Comparison of ENCODE assay signal across 14 cellular contexts in genomic region chr10:124449170-124450009, GRCh38. TPM values are rescaled to one million over a fixed set of nuclear protein-coding genes. Genes with fewer than 3 reads are reported as not detected.
A peak's percentile ranks its signal among the peaks of the same experiment; 100 is the strongest.
DNase-seq lines count a peak whose midpoint lies in the region; ATAC-seq and TF ChIP-seq lines count a peak whose summit lies in the region.
"Had no signal": no experiment of that assay in that cellular context is flagged by ENCODE, and none has a peak within 500 bp of the region (broad histone marks: within the 10 kb centered on the region; RNA-seq: fewer than 3 reads in every experiment).

No MANE protein-coding gene starts in this region.

- in situ Hi-C loops in KBM-7 (cut with MboI; ENCODE audit: low pct_unique_long_range_greater_than_20kb, low sequenced_read_pairs): no loop called here

- 1 to 2% methylated on average over 42 of the region's 58 CpGs for WGBS in tibial nerve, 2 donors

- no peaks in the 10 kb centered on the region for H3K36me3 Mint-ChIP-seq in activated CD4-positive, alpha-beta memory T cell treated with anti-CD3 and anti-CD28 coated beads for 36 hours
- no peaks in the 10 kb centered on the region for H3K36me3 Mint-ChIP-seq in activated CD4-positive, alpha-beta memory T cell treated with anti-CD3 and anti-CD28 coated beads, Interleukin-2, amount 10 ng/mL, durations not matched to agents 7 days and 5 days (ENCODE audit: low read depth)
- no peaks in the 10 kb centered on the region for H3K36me3 Mint-ChIP-seq in WTC11
- H3K36me3 Mint-ChIP-seq in stimulated activated effector memory CD8-positive, alpha-beta T cell treated with anti-CD3 and anti-CD28 coated beads, Interleukin-12 subunit alpha, Interleukin-12 subunit beta, amount 100 ng/mL, for 72 hours: no peaks in the 10 kb centered on the region

- ATAC-seq in WTC11: peak; percentile 4
- peak; percentile 39 for ATAC-seq in stimulated activated effector memory CD8-positive, alpha-beta T cell treated with anti-CD3 and anti-CD28 coated beads, Interleukin-12 subunit alpha, Interleukin-12 subunit beta, amount 100 ng/mL, for 72 hours

- CTCF ChIA-PET in activated CD4-positive, alpha-beta memory T cell treated with anti-CD3 and anti-CD28 coated beads for 36 hours (lab: Charles Lee): interaction anchor here (1.5 to 1.6 kb wide), 2 partner anchors 9 to 11 kb away, joined by 4 read pairs; no protein-coding TSS in a partner anchor
- CTCF ChIA-PET in activated CD4-positive, alpha-beta memory T cell treated with anti-CD3 and anti-CD28 coated beads, Interleukin-2, amount 10 ng/mL, durations not matched to agents 7 days and 5 days (lab: Charles Lee): no interaction called here
- CTCF ChIA-PET in WTC11 (lab: Charles Lee): interaction anchor here (0.6 to 4.5 kb wide), 14 partner anchors 9 to 438 kb away, joined by 3 to 32 read pairs (median 3); partner anchors contain the start of genes LHPP and OAT

- POLR2A ChIA-PET in activated CD4-positive, alpha-beta memory T cell treated with anti-CD3 and anti-CD28 coated beads for 36 hours (lab: Charles Lee): no interaction called here
- POLR2A ChIA-PET in activated CD4-positive, alpha-beta memory T cell treated with anti-CD3 and anti-CD28 coated beads, Interleukin-2, amount 10 ng/mL, durations not matched to agents 7 days and 5 days (lab: Charles Lee): interaction anchor here (1.1 kb wide), 1 partner anchor 10 kb away, joined by 4 read pairs; no protein-coding TSS in a partner anchor
- POLR2A ChIA-PET in WTC11 (lab: Charles Lee): interaction anchor here (1.0 to 1.3 kb wide), 3 partner anchors 12 to 31 kb away, joined by 3 to 4 read pairs (median 4); partner anchors contain the start of genes LHPP and OAT

- peak overlapping the region; percentile 20 for H3K4me3 Mint-ChIP-seq in activated CD4-positive, alpha-beta memory T cell treated with anti-CD3 and anti-CD28 coated beads for 36 hours
- no peak overlapping the region for H3K4me3 Mint-ChIP-seq in activated CD4-positive, alpha-beta memory T cell treated with anti-CD3 and anti-CD28 coated beads, Interleukin-2, amount 10 ng/mL, durations not matched to agents 7 days and 5 days
- peak overlapping the region; percentile 73 for H3K4me3 Mint-ChIP-seq in WTC11
- H3K4me3 Mint-ChIP-seq in stimulated activated effector memory CD8-positive, alpha-beta T cell treated with anti-CD3 and anti-CD28 coated beads, Interleukin-12 subunit alpha, Interleukin-12 subunit beta, amount 100 ng/mL, for 72 hours: peak overlapping the region; percentile 41

- DNase-seq in activated CD4-positive, alpha-beta memory T cell treated with anti-CD3 and anti-CD28 coated beads for 36 hours: no peak
- no peak for DNase-seq in activated CD4-positive, alpha-beta memory T cell treated with anti-CD3 and anti-CD28 coated beads, Interleukin-2, amount 10 ng/mL, durations not matched to agents 7 days and 5 days
- DNase-seq in WTC11 (ENCODE audit: low spot score) (peak; percentile 54), tibial nerve (ENCODE audit: low spot score in 2 of 2) (no peak), C1 segment of cervical spinal cord (lab: John Stamatoyannopoulos, UW) (no peak), KBM-7 (no peak)
- no peak for DNase-seq in stimulated activated effector memory CD8-positive, alpha-beta T cell treated with anti-CD3 and anti-CD28 coated beads, Interleukin-12 subunit alpha, Interleukin-12 subunit beta, amount 100 ng/mL, for 72 hours (ENCODE audit: low spot score in 2 of 2)
- DNase-seq: HCEC 1CT; KG1; stimulated activated CD8-positive, alpha-beta memory T cell treated with anti-CD3 and anti-CD28 coated beads, Interleukin-4, amount 100 ng/mL, for 48 hours had no signal

- peaks cover 24% of the 10 kb centered on the region for H3K4me1 Mint-ChIP-seq in activated CD4-positive, alpha-beta memory T cell treated with anti-CD3 and anti-CD28 coated beads for 36 hours (ENCODE audit: low read depth)
- peaks cover 16% of the 10 kb centered on the region for H3K4me1 Mint-ChIP-seq in activated CD4-positive, alpha-beta memory T cell treated with anti-CD3 and anti-CD28 coated beads, Interleukin-2, amount 10 ng/mL, durations not matched to agents 7 days and 5 days
- peaks cover 52% of the 10 kb centered on the region for H3K4me1 Mint-ChIP-seq in WTC11
- H3K4me1 Mint-ChIP-seq in stimulated activated effector memory CD8-positive, alpha-beta T cell treated with anti-CD3 and anti-CD28 coated beads, Interleukin-12 subunit alpha, Interleukin-12 subunit beta, amount 100 ng/mL, for 72 hours: peaks cover 11% of the 10 kb centered on the region

- H3K4me1 ChIP-seq in tibial nerve: peaks cover 0 to 35% (median 20%) of the 10 kb centered on the region in 4 donors
- H3K4me1 ChIP-seq: SJSA1 had no signal

- intact Hi-C loops in activated CD4-positive, alpha-beta memory T cell treated with anti-CD3 and anti-CD28 coated beads for 36 hours (cut with micrococcal nuclease): loop anchor here (10.0 kb wide), 1 partner anchor 1315 kb away; the partner anchor contains the start of gene HMX3

- no peak overlapping the region for H3K27ac ChIP-seq in tibial nerve
- H3K27ac ChIP-seq: neutrophil, SJSA1 had no signal

- no peak for TF ChIP-seq POLR2A in tibial nerve (IDR thresholded peaks at IDR 0.05)

- H3K27me3 Mint-ChIP-seq in activated CD4-positive, alpha-beta memory T cell treated with anti-CD3 and anti-CD28 coated beads for 36 hours: peaks cover 75% of the 10 kb centered on the region
- peaks cover 80% of the 10 kb centered on the region for H3K27me3 Mint-ChIP-seq in activated CD4-positive, alpha-beta memory T cell treated with anti-CD3 and anti-CD28 coated beads, Interleukin-2, amount 10 ng/mL, durations not matched to agents 7 days and 5 days
- H3K27me3 Mint-ChIP-seq in WTC11 (ENCODE audit: low read depth): peaks cover 58% of the 10 kb centered on the region

- TF ChIP-seq CTCF in WTC11 (IDR thresholded peaks at IDR 0.05): no peak
- TF ChIP-seq CTCF in tibial nerve (IDR thresholded peaks at IDR 0.05): no peak

- no peaks in the 10 kb centered on the region for H3K36me3 ChIP-seq in tibial nerve
- H3K36me3 ChIP-seq: neutrophil, SJSA1 had no signal

- no peak overlapping the region for H3K27ac Mint-ChIP-seq in activated CD4-positive, alpha-beta memory T cell treated with anti-CD3 and anti-CD28 coated beads for 36 hours
- H3K27ac Mint-ChIP-seq in activated CD4-positive, alpha-beta memory T cell treated with anti-CD3 and anti-CD28 coated beads, Interleukin-2, amount 10 ng/mL, durations not matched to agents 7 days and 5 days: no peak overlapping the region
- H3K27ac Mint-ChIP-seq in WTC11: no peak overlapping the region
- H3K27ac Mint-ChIP-seq in stimulated activated effector memory CD8-positive, alpha-beta T cell treated with anti-CD3 and anti-CD28 coated beads, Interleukin-12 subunit alpha, Interleukin-12 subunit beta, amount 100 ng/mL, for 72 hours: no peak overlapping the region
- H3K27ac Mint-ChIP-seq: activated T-helper 2 cell treated with anti-CD3 and anti-CD28 coated beads, Interferon-gamma antibody, Interleukin-2, Interleukin-4, amounts not matched to agents 10 μg/mL and 5 μg/mL and 100 μg/mL, durations not matched to agents 14 hours and 24 hours and 36 hours had no signal

- peaks cover 0 to 97% of the 10 kb centered on the region in 2 donors for H3K27me3 ChIP-seq in tibial nerve

- H3K4me3 ChIP-seq in iPS-18c (ENCODE audit: insufficient read depth, low read depth, low read length): peak overlapping the region; percentile 62
- peak overlapping the region in 1 of 4 donors; percentile 32 for H3K4me3 ChIP-seq in tibial nerve
- H3K4me3 ChIP-seq: SJSA1 had no signal

- TF ChIP-seq EP300 in tibial nerve (IDR thresholded peaks at IDR 0.05): no peak

- H3K9me3 ChIP-seq in iPS-18c (ENCODE audit: control insufficient read depth, insufficient read depth, low read length) (peaks cover 2% of the 10 kb centered on the region), tibial nerve (no peaks in the 10 kb centered on the region)
- H3K9me3 ChIP-seq: neutrophil, SJSA1 had no signal

- H3K9me3 Mint-ChIP-seq in activated CD4-positive, alpha-beta memory T cell treated with anti-CD3 and anti-CD28 coated beads for 36 hours: no peaks in the 10 kb centered on the region
- H3K9me3 Mint-ChIP-seq in activated CD4-positive, alpha-beta memory T cell treated with anti-CD3 and anti-CD28 coated beads, Interleukin-2, amount 10 ng/mL, durations not matched to agents 7 days and 5 days: no peaks in the 10 kb centered on the region
- H3K9me3 Mint-ChIP-seq in WTC11: no peaks in the 10 kb centered on the region
- H3K9me3 Mint-ChIP-seq in stimulated activated effector memory CD8-positive, alpha-beta T cell treated with anti-CD3 and anti-CD28 coated beads, Interleukin-12 subunit alpha, Interleukin-12 subunit beta, amount 100 ng/mL, for 72 hours: no peaks in the 10 kb centered on the region
- H3K9me3 Mint-ChIP-seq: activated T-helper 2 cell treated with anti-CD3 and anti-CD28 coated beads, Interferon-gamma antibody, Interleukin-2, Interleukin-4, amounts not matched to agents 10 μg/mL and 5 μg/mL and 100 μg/mL, durations not matched to agents 14 hours and 24 hours and 36 hours had no signal

TF ChIP-seq in WTC11, 78 proteins besides CTCF, POLR2A, EP300 and RAD21 (continues in another document):
- TF ChIP-seq, protein P1, sequence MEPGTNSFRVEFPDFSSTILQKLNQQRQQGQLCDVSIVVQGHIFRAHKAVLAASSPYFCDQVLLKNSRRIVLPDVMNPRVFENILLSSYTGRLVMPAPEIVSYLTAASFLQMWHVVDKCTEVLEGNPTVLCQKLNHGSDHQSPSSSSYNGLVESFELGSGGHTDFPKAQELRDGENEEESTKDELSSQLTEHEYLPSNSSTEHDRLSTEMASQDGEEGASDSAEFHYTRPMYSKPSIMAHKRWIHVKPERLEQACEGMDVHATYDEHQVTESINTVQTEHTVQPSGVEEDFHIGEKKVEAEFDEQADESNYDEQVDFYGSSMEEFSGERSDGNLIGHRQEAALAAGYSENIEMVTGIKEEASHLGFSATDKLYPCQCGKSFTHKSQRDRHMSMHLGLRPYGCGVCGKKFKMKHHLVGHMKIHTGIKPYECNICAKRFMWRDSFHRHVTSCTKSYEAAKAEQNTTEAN (CRISPR knock-in tag; IDR thresholded peaks at IDR 0.05): 0 out of 2 replicates have a peak, but pooled peaks have one; percentile 58

RNA-seq across cellular contexts. Expression of gene NKX1-2, which starts 0.4 kb away (rescaled TPM):
- total RNA-seq in activated CD4-positive, alpha-beta memory T cell treated with anti-CD3 and anti-CD28 coated beads for 36 hours: not detected
- not detected for total RNA-seq in activated CD4-positive, alpha-beta memory T cell treated with anti-CD3 and anti-CD28 coated beads, Interleukin-2, amount 10 ng/mL, durations not matched to agents 7 days and 5 days
- total RNA-seq in WTC11 (2021) (30.8 to 57.7 TPM (median 31.0 TPM) in 3 replicates), tibial nerve (not detected)
- total RNA-seq: activated T-helper 2 cell treated with anti-CD3 and anti-CD28 coated beads, Interferon-gamma antibody, Interleukin-2, Interleukin-4, amounts not matched to agents 10 μg/mL and 5 μg/mL and 100 μg/mL, durations not matched to agents 14 hours and 24 hours and 36 hours; SJSA1 had no signal

RNA-seq across cellular contexts. Expression of gene LHPP, which starts 12.2 kb away (rescaled TPM):
- total RNA-seq in activated CD4-positive, alpha-beta memory T cell treated with anti-CD3 and anti-CD28 coated beads for 36 hours: 10 to 100 TPM; 10.1 to 12.3 TPM
- total RNA-seq in activated CD4-positive, alpha-beta memory T cell treated with anti-CD3 and anti-CD28 coated beads, Interleukin-2, amount 10 ng/mL, durations not matched to agents 7 days and 5 days: 10 to 100 TPM; 17.6 to 20.7 TPM
- total RNA-seq in WTC11 (2021): 33.2 to 42.4 TPM (median 41.1 TPM) in 3 replicates
- 100 to 1,000 TPM in 2 of 4 donors, 10 to 100 TPM in 2; 25.5 to 211 (median 123) TPM for total RNA-seq in tibial nerve

RNA-seq across cellular contexts. Expression of gene OAT, which starts 30.7 kb away (rescaled TPM):
- total RNA-seq in activated CD4-positive, alpha-beta memory T cell treated with anti-CD3 and anti-CD28 coated beads for 36 hours: 10 to 100 TPM; 34.6 to 38.1 TPM
- 10 to 100 TPM; 20.7 to 21.3 TPM for total RNA-seq in activated CD4-positive, alpha-beta memory T cell treated with anti-CD3 and anti-CD28 coated beads, Interleukin-2, amount 10 ng/mL, durations not matched to agents 7 days and 5 days
- total RNA-seq in WTC11 (2021) (96.1 to 117 TPM (median 97.4 TPM) in 3 replicates), tibial nerve (10 to 100 TPM; 43.0 to 67.9 (median 58.3) TPM)

Comparison
In these comparisons a context has a peak if more than half of its experiments do, and no peak if none do; other contexts are left out.
1. RNA of gene NKX1-2, which starts 0.4 kb away (total RNA-seq): 30.8 to 57.7 TPM in WTC11; not detected in activated CD4-positive, alpha-beta memory T cell treated with anti-CD3 and anti-CD28 coated beads for 36 hours, not detected in activated CD4-positive, alpha-beta memory T cell treated with anti-CD3 and anti-CD28 coated beads, Interleukin-2, amount 10 ng/mL, durations not matched to agents 7 days and 5 days and not detected in tibial nerve; every median in the first group is over 10 times any median in the second.